ENCODE assay signal across 8 cellular contexts in genomic region chr17:50056217-50056960, GRCh38. TPM values are rescaled to one million over a fixed set of nuclear protein-coding genes. Genes with fewer than 3 reads are reported as not detected.
DNase-seq lines count a peak whose midpoint lies in the region; TF ChIP-seq lines count a peak whose summit lies in the region.

No MANE protein-coding gene starts in this region.

- no peaks in the 10 kb centered on the region for H3K27me3 ChIP-seq in CD8-positive, alpha-beta memory T cell (ENCODE audit: insufficient read depth, low read length, poor library complexity, severe bottlenecking)
- no peaks in the 10 kb centered on the region for H3K27me3 ChIP-seq in HAP-1 (ENCODE audit: low read depth)
- no peaks in the 10 kb centered on the region for H3K27me3 ChIP-seq in colonic mucosa

- peaks cover 0 to 11% (median 2%) of the 10 kb centered on the region in 3 donors for H3K36me3 Mint-ChIP-seq in CD8-positive, alpha-beta memory T cell

- H3K27ac Mint-ChIP-seq in CD8-positive, alpha-beta memory T cell: peak overlapping the region in 7 of 8 donors; percentile 35 to 79 (median 50)

- no peaks in the 10 kb centered on the region for H3K9me3 ChIP-seq in CD8-positive, alpha-beta memory T cell (ENCODE audit: low read length)
- H3K9me3 ChIP-seq in HAP-1 (no peaks in the 10 kb centered on the region), colonic mucosa (no peaks in the 10 kb centered on the region)

- POLR2A ChIA-PET in CD8-positive, alpha-beta memory T cell (lab: Charles Lee): interaction anchor here (0.5 to 0.8 kb wide), 4 partner anchors 24 to 124 kb away, joined by 3 to 4 read pairs (median 3); no protein-coding TSS in a partner anchor

- no peaks in the 10 kb centered on the region for H3K27me3 Mint-ChIP-seq in CD8-positive, alpha-beta memory T cell

- no peaks in the 10 kb centered on the region for H3K36me3 ChIP-seq in CD8-positive, alpha-beta memory T cell (ENCODE audit: insufficient read depth, low read length)
- H3K36me3 ChIP-seq in HAP-1 (replicated peaks) (no peaks in the 10 kb centered on the region), colonic mucosa (no peaks in the 10 kb centered on the region)

- H3K9ac ChIP-seq in colonic mucosa (ENCODE audit: low read depth in 2 of 2, low read length in 2 of 2): peak overlapping the region; percentile 65 to 90

- CTCF ChIA-PET in CD8-positive, alpha-beta memory T cell (lab: Charles Lee): interaction anchor here (0.9 to 6.0 kb wide), 9 partner anchors 10 to 500 kb away, joined by 3 to 27 read pairs (median 5); no protein-coding TSS in a partner anchor

- intact Hi-C loops in colonic mucosa (cut with DNase I): no loop called here

- in situ Hi-C loops in HAP-1 (cut with MboI; ENCODE audit: low sequenced_read_pairs): no loop called here

- peak overlapping the region; percentile 87 to 97 (median 90) for H3K4me3 Mint-ChIP-seq in CD8-positive, alpha-beta memory T cell

- H3K4me1 ChIP-seq in CD8-positive, alpha-beta memory T cell (ENCODE audit: insufficient read depth, low read length): peaks cover 10% of the 10 kb centered on the region
- H3K4me1 ChIP-seq in HAP-1 (no peaks in the 10 kb centered on the region), colonic mucosa (peaks cover 27% of the 10 kb centered on the region)

- DNase-seq in CD8-positive, alpha-beta memory T cell: peak; percentile 8 to 64 (median 42)
- DNase-seq in HAP-1 (ENCODE audit: low spot score in 2 of 2): peak; percentile 64 to 84
- peak; percentile 73 for DNase-seq in NCI-H2107 (lab: John Stamatoyannopoulos, UW)
- peak; percentile 38 to 52 for DNase-seq in activated CD4-positive, alpha-beta T cell treated with anti-CD3 and anti-CD28 coated beads for 24 hours (ENCODE audit: low read depth in 2 of 2)
- DNase-seq in colonic mucosa: peak; percentile 70
- peak; percentile 72 to 82 for DNase-seq in lung microvascular endothelial cell (ENCODE audit: low read depth in 2 of 2)
- DNase-seq in stimulated activated CD8-positive, alpha-beta memory T cell treated with anti-CD3 and anti-CD28 coated beads, Interleukin-12 subunit alpha, Interleukin-12 subunit beta, amount 100 ng/mL, for 4 hours (ENCODE audit: low read depth): peak; percentile 35
- no peak for DNase-seq in GF-D8 (lab: John Stamatoyannopoulos, UW)

- peak overlapping the region; percentile 72 for H3K4me3 ChIP-seq in CD8-positive, alpha-beta memory T cell (ENCODE audit: low read length)
- peak overlapping the region; percentile 59 for H3K4me3 ChIP-seq in HAP-1
- peak overlapping the region; percentile 72 for H3K4me3 ChIP-seq in colonic mucosa

- no peak overlapping the region for H3K27ac ChIP-seq in CD8-positive, alpha-beta memory T cell (ENCODE audit: low read depth, low read length)
- H3K27ac ChIP-seq in colonic mucosa: peak overlapping the region; percentile 94

- no peaks in the 10 kb centered on the region for H3K9me3 Mint-ChIP-seq in CD8-positive, alpha-beta memory T cell

- TF ChIP-seq CTCF in colonic mucosa (IDR thresholded peaks at IDR 0.05): no peak

- peaks cover 19 to 31% (median 25%) of the 10 kb centered on the region in 3 donors for H3K4me1 Mint-ChIP-seq in CD8-positive, alpha-beta memory T cell

RNA-seq across cellular contexts. Expression of gene ITGA3, which starts 0.5 kb away (rescaled TPM):
- 10 to 100 TPM; 11.8 to 12.5 TPM for total RNA-seq in CD8-positive, alpha-beta memory T cell
- 2.7 TPM for polyA plus RNA-seq in CD8-positive, alpha-beta memory T cell
- 100 to 1,000 TPM; 111 to 116 TPM for total RNA-seq in colonic mucosa
- total RNA-seq in lung microvascular endothelial cell: 112 and 162 TPM in 2 replicates

RNA-seq across cellular contexts. Expression of gene PDK2, which starts 38.8 kb away (rescaled TPM):
- total RNA-seq in CD8-positive, alpha-beta memory T cell: 10 to 100 TPM; 19.5 to 22.4 TPM
- 41.2 TPM for polyA plus RNA-seq in CD8-positive, alpha-beta memory T cell
- total RNA-seq in colonic mucosa (10 to 100 TPM; 48.8 to 56.4 TPM), lung microvascular endothelial cell (11.6 and 13.3 TPM in 2 replicates)
